8 cellular contexts compared by ENCODE assay signal in genomic region chr22:42343551-42344081, GRCh38.
DNase-seq lines count a peak whose midpoint lies in the region; ATAC-seq and TF ChIP-seq lines count a peak whose summit lies in the region.

No MANE protein-coding gene starts in this region.

- ATAC-seq in aorta (ENCODE audit: low FRiP score) (no peak), GM18858 (IDR thresholded peaks at IDR 0.05; ENCODE audit: unreplicated experiment) (no peak)

- H3K36me3 ChIP-seq in WERI-Rb-1 (no peaks in the 10 kb centered on the region; the same call in 1 of the 2 replicates), aorta (ENCODE audit: control insufficient read depth in 1 of 2, insufficient read depth in 2 of 2, low read length in 1 of 2) (no peaks in the 10 kb centered on the region)

- H3K27ac ChIP-seq in WERI-Rb-1 (no peak overlapping the region), aorta (ENCODE audit: low read depth in 1 of 2, low read length in 2 of 2) (no peak overlapping the region)

- no peaks in the 10 kb centered on the region for H3K4me1 ChIP-seq in aorta (ENCODE audit: control insufficient read depth in 1 of 2, insufficient read depth in 2 of 2, low read length in 2 of 2)

- peak; percentile 34 for DNase-seq in stimulated activated CD4-positive, alpha-beta T cell treated with anti-CD3 and anti-CD28 coated beads, Interleukin-2, amount 100 ng/mL, for 4 hours (ENCODE audit: low read depth)
- no peak for DNase-seq in stimulated activated CD4-positive, alpha-beta T cell treated with anti-CD3 and anti-CD28 coated beads, Interleukin-4, amount 100 ng/mL, for 24 hours
- peak; percentile 36 for DNase-seq in WERI-Rb-1
- peak; percentile 73 for DNase-seq in iPS-NIHi7 (ENCODE audit: extremely low spot score)
- DNase-seq in aorta = no peak
- DNase-seq in SKM-1 (lab: John Stamatoyannopoulos, UW; ENCODE audit: unreplicated experiment) = no peak
- DNase-seq in UCSD-AML1 (lab: John Stamatoyannopoulos, UW; ENCODE audit: unreplicated experiment) = no peak

- intact Hi-C loops in aorta (cut with DNase I) = loop anchor here in 1 of 2 donors (10.0 kb wide), 1 partner anchor 259 kb away; no protein-coding TSS in a partner anchor

- H3K9me3 ChIP-seq in WERI-Rb-1 (ENCODE audit: severe bottlenecking) (no peaks in the 10 kb centered on the region), aorta (ENCODE audit: control insufficient read depth, low read length) (no peaks in the 10 kb centered on the region)

- H3K27me3 ChIP-seq in WERI-Rb-1 (ENCODE audit: insufficient read depth, low read depth, severe bottlenecking) (no peaks in the 10 kb centered on the region), aorta (ENCODE audit: control insufficient read depth in 1 of 2, insufficient read depth in 2 of 2, low read length in 1 of 2) (no peaks in the 10 kb centered on the region)

- TF ChIP-seq CTCF in WERI-Rb-1 (IDR thresholded peaks at IDR 0.05; ENCODE audit: low read depth, low read length) = no peak

- H3K4me3 ChIP-seq in WERI-Rb-1 (ENCODE audit: low read depth, low read length) (no peak overlapping the region), aorta (ENCODE audit: low read length in 2 of 2) (peak overlapping the region; percentile 32 to 44)

- WGBS in aorta, 2 donors = 0% methylated on average over 20 to 93 of the region's 93 CpGs

Comparison
In these comparisons a context has a peak if more than half of its experiments do, and no peak if none do; other contexts are left out.
1. DNase-seq: peak in stimulated activated CD4-positive, alpha-beta T cell treated with anti-CD3 and anti-CD28 coated beads, Interleukin-2, amount 100 ng/mL, for 4 hours (single experiment), WERI-Rb-1 (single experiment) and iPS-NIHi7 (single experiment); none in stimulated activated CD4-positive, alpha-beta T cell treated with anti-CD3 and anti-CD28 coated beads, Interleukin-4, amount 100 ng/mL, for 24 hours (single experiment), aorta (0 of 2), SKM-1 (single experiment) and UCSD-AML1 (single experiment).